8 cellular contexts compared by ENCODE assay signal in genomic region chr2:160063266-160063665, GRCh38. TPM values are rescaled to one million over a fixed set of nuclear protein-coding genes. Genes with fewer than 3 reads are reported as not detected.
DNase-seq lines count a peak whose midpoint lies in the region; ATAC-seq and TF ChIP-seq lines count a peak whose summit lies in the region.

No MANE protein-coding gene starts in this region.

- POLR2A ChIA-PET in CD4-positive, alpha-beta T cell (lab: Charles Lee): no interaction called here

- H3K4me1 ChIP-seq in parathyroid adenoma (peaks cover 17% of the 10 kb centered on the region), stomach (peaks cover 5 to 26% (median 23%) of the 10 kb centered on the region in 4 donors)

- no peaks in the 10 kb centered on the region for H3K9me3 Mint-ChIP-seq in CD4-positive, alpha-beta T cell

- no peak for TF ChIP-seq EP300 in stomach (IDR thresholded peaks at IDR 0.05)

- peak overlapping the region; percentile 93 for H3K4me2 ChIP-seq in parathyroid adenoma (ENCODE audit: low read length)

- peaks cover 3% of the 10 kb centered on the region for H3K79me2 ChIP-seq in parathyroid adenoma

- H3K27ac Mint-ChIP-seq in CD4-positive, alpha-beta T cell: no peak overlapping the region
- no peak overlapping the region for H3K27ac Mint-ChIP-seq in T-helper 17 cell

- H3K27me3 ChIP-seq in CD4-positive, alpha-beta T cell (ENCODE audit: control insufficient read depth, insufficient read depth, low read length): peaks cover 48% of the 10 kb centered on the region
- H3K27me3 ChIP-seq in parathyroid adenoma (ENCODE audit: control insufficient read depth, insufficient read depth, low read length) (no peaks in the 10 kb centered on the region), stomach (peaks cover 0 to 21% (median 9%) of the 10 kb centered on the region in 3 donors), WERI-Rb-1 (ENCODE audit: insufficient read depth, low read depth, severe bottlenecking) (no peaks in the 10 kb centered on the region)

- CTCF ChIA-PET in CD4-positive, alpha-beta T cell (lab: Charles Lee): no interaction called here

- peak overlapping the region; percentile 81 for H3K4me3 Mint-ChIP-seq in CD4-positive, alpha-beta T cell
- peak overlapping the region; percentile 77 for H3K4me3 Mint-ChIP-seq in T-helper 17 cell

- DNase-seq in CD4-positive, alpha-beta T cell: no peak
- DNase-seq in T-helper 17 cell (no peak), foreskin fibroblast (no peak), stomach (no peak), glomerular visceral epithelial cell (ENCODE audit: extremely low spot score) (no peak), WERI-Rb-1 (no peak)

- peak overlapping the region; percentile 96 for H2AFZ ChIP-seq in parathyroid adenoma

- H3K36me3 ChIP-seq in parathyroid adenoma (ENCODE audit: control insufficient read depth, insufficient read depth, low read length) (no peaks in the 10 kb centered on the region), stomach (no peaks in the 10 kb centered on the region), WERI-Rb-1 (no peaks in the 10 kb centered on the region)

- H3K36me3 Mint-ChIP-seq in CD4-positive, alpha-beta T cell (ENCODE audit: low read depth): no peaks in the 10 kb centered on the region
- peaks cover 6% of the 10 kb centered on the region for H3K36me3 Mint-ChIP-seq in T-helper 17 cell (ENCODE audit: low read depth)

- no peak for TF ChIP-seq POLR2A in stomach (IDR thresholded peaks at IDR 0.05)

- peak overlapping the region; percentile 69 to 72 for H3K4me3 ChIP-seq in foreskin fibroblast (ENCODE audit: low read depth in 1 of 2, low read length in 2 of 2)
- H3K4me3 ChIP-seq in parathyroid adenoma (ENCODE audit: low read depth, low read length): peak overlapping the region; percentile 64
- H3K4me3 ChIP-seq in stomach: peak overlapping the region in 1 of 4 donors; percentile 79
- no peak overlapping the region for H3K4me3 ChIP-seq in WERI-Rb-1 (ENCODE audit: low read depth, low read length)

- WGBS in stomach, 5 donors: 43 to 59% (median 48%) methylated on average over 5 of the region's 5 CpGs

- TF ChIP-seq CTCF in CD4-positive, alpha-beta T cell (IDR thresholded peaks at IDR 0.05): no peak
- TF ChIP-seq CTCF in foreskin fibroblast (IDR thresholded peaks at IDR 0.05; ENCODE audit: low read depth, low read length): no peak
- no peak for TF ChIP-seq CTCF in parathyroid adenoma (IDR thresholded peaks at IDR 0.05)
- no peak for TF ChIP-seq CTCF in stomach (IDR thresholded peaks at IDR 0.05)
- no peak for TF ChIP-seq CTCF in WERI-Rb-1 (IDR thresholded peaks at IDR 0.05; ENCODE audit: low read depth, low read length)

- intact Hi-C loops in CD4-positive, alpha-beta T cell (cut with DNase I, micrococcal nuclease): no loop called here
- intact Hi-C loops in stomach (cut with DNase I; ENCODE audit: low total_unique reads): no loop called here

- H3K27me3 Mint-ChIP-seq in CD4-positive, alpha-beta T cell: peaks cover 59% of the 10 kb centered on the region
- H3K27me3 Mint-ChIP-seq in T-helper 17 cell: peaks cover 70% of the 10 kb centered on the region

- ATAC-seq in CD4-positive, alpha-beta T cell (ENCODE audit: poor library complexity): no peak
- ATAC-seq in T-helper 17 cell: no peak
- no peak for ATAC-seq in HG02588 (IDR thresholded peaks at IDR 0.05; ENCODE audit: unreplicated experiment)

- H3K4me1 Mint-ChIP-seq in CD4-positive, alpha-beta T cell (ENCODE audit: low read depth): peaks cover 9% of the 10 kb centered on the region
- H3K4me1 Mint-ChIP-seq in T-helper 17 cell: peaks cover 12% of the 10 kb centered on the region

- no peak overlapping the region for H3K27ac ChIP-seq in CD4-positive, alpha-beta T cell (ENCODE audit: low read depth, low read length)
- H3K27ac ChIP-seq in parathyroid adenoma (peak overlapping the region; percentile 58), stomach (peak overlapping the region in 2 of 5 donors; percentile 47 to 68), WERI-Rb-1 (no peak overlapping the region)

- no peak overlapping the region for H3K9ac ChIP-seq in parathyroid adenoma

- no peaks in the 10 kb centered on the region for H3K9me3 ChIP-seq in CD4-positive, alpha-beta T cell (ENCODE audit: control insufficient read depth, low read length)
- no peaks in the 10 kb centered on the region for H3K9me3 ChIP-seq in T-helper 17 cell (ENCODE audit: control insufficient read depth, low read length, poor library complexity, severe bottlenecking)
- H3K9me3 ChIP-seq in parathyroid adenoma (ENCODE audit: control insufficient read depth, low read length): no peaks in the 10 kb centered on the region
- no peaks in the 10 kb centered on the region for H3K9me3 ChIP-seq in stomach
- peaks cover 2% of the 10 kb centered on the region for H3K9me3 ChIP-seq in WERI-Rb-1 (ENCODE audit: severe bottlenecking)

RNA-seq across cellular contexts. Expression of gene PLA2R1, which starts 0.9 kb away (rescaled TPM):
- not detected for total RNA-seq in CD4-positive, alpha-beta T cell
- total RNA-seq in T-helper 17 cell: not detected
- total RNA-seq in stomach: 1 to 10 TPM; 1.7 to 6.8 (median 4.9) TPM
- 1 to 10 TPM in 1 of 3 donors, under 1 TPM in 2; 0.31 to 3.9 (median 0.81) TPM for polyA plus RNA-seq in stomach
